Comparison of ENCODE assay signal across 1 cellular context in genomic region chr14:69043007-69043444, GRCh38.
TF ChIP-seq lines count a peak whose summit lies in the region.

No MANE protein-coding gene starts in this region.

TF ChIP-seq in H1, 55 proteins besides CTCF, POLR2A, EP300 and RAD21 (continued from another document):
- TF ChIP-seq BRCA1 (IDR thresholded peaks at IDR 0.05; ENCODE audit: low read depth, low read length), result no peak
